ENCODE assay signal across 8 cellular contexts in the genomic region with DNA sequence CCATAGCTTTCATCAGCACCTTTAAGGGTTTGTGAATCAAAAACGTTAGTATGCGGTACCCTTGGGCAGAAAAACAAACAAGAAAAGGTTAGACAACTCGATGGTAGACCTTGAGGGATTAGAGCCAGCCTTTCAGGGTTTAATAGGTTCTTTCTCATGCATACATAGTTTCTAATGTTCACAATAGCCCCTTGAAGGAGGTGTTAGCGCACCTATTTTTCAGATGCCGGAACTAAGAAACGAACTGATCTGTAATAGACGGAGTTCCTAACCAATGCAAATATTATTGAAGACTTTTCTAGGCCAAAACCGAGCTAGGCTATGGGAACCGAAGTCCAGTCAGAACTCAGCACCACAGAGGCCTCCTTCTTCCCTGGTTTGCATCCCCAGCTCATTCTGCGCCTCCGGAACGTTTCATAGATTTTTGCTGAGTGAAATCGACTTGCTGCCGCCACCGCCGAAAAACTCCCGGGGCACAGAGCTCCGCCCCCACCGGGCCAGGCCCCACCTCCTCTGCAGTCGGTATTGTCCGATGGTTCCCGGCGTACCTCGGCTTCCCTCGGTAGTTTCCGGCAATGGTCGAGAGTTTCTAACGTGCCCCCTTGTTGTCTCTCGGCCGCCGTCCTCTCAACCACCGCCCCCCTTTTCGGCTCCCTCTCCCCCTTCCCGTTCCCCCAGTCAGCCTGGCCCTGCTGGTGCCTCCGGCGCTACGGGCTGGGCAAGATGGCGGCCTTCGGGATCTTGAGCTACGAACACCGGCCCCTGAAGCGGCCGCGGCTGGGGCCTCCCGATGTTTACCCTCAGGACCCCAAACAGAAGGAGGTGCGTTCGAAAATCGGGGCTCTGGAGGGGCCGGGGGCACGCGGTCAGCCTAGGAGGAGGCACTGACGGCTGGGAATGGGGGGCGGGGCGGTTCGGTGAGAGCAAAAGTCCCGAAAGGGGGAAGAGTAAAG. TPM values are rescaled to one million over a fixed set of nuclear protein-coding genes. Genes with fewer than 3 reads are reported as not detected.
A peak's percentile ranks its signal among the peaks of the same experiment; 100 is the strongest.
DNase-seq lines count a peak whose midpoint lies in the region; ATAC-seq and TF ChIP-seq lines count a peak whose summit lies in the region.

MED12 (plus strand) TSS at position 565 of the 953 bp plus-strand sequence; CDS start at position 724, 159 bp downstream.

- peaks cover 13% of the 10 kb centered on the region for H3K4me1 ChIP-seq in KMS-11 (ENCODE audit: low read depth, poor library complexity, severe bottlenecking)

- H3K9ac ChIP-seq in KMS-11, result peak within 1 kb of the TSS; percentile 93

- H3K36me3 ChIP-seq in KMS-11 (ENCODE audit: insufficient read depth), result no peaks in the 10 kb centered on the region

- DNase-seq in DMS79 treated with DMSO at 0.1 percent for 48 hours (lab: John Stamatoyannopoulos, UW) (peak; percentile 54), RPMI8226 (peak; percentile 80), fibroblast of peridontal ligament (ENCODE audit: extremely low read depth) (peak; percentile 78), natural killer cell (peak; percentile 80)
- peak; percentile 65 for DNase-seq in activated T-helper 9 cell treated with anti-CD3 and anti-CD28 coated beads, Interleukin-2, amount 50 U/mL, for 16 hours (ENCODE audit: low read depth)
- DNase-seq in stimulated activated naive CD4-positive, alpha-beta T cell (lab: John Stamatoyannopoulos, UW), result peak; percentile 53 to 80 (median 72)

- H3K4me3 Mint-ChIP-seq in natural killer cell, result peak within 1 kb of the TSS; percentile 88

- no peaks in the 10 kb centered on the region for H3K36me3 Mint-ChIP-seq in natural killer cell

- H3K4me2 ChIP-seq in KMS-11, result peak within 1 kb of the TSS; percentile 57

- H3K4me3 ChIP-seq in KMS-11 (IDR thresholded peaks at IDR 0.05; ENCODE audit: insufficient read depth, low read depth, low read length), result no peak within 1 kb of the TSS

- no peaks in the 10 kb centered on the region for H3K27me3 ChIP-seq in KMS-11 (ENCODE audit: insufficient read depth, low read depth)

- no peaks in the 10 kb centered on the region for H4K20me1 ChIP-seq in KMS-11 (ENCODE audit: insufficient read depth)

- H3K27ac ChIP-seq in KMS-11, result peak within 1 kb of the TSS; percentile 69

- peaks cover 10 to 30% of the 10 kb centered on the region in 2 donors for H3K4me1 Mint-ChIP-seq in natural killer cell

- no peaks in the 10 kb centered on the region for H3K79me2 ChIP-seq in KMS-11 (ENCODE audit: insufficient read depth, low read depth)

- peak; percentile 91 for ATAC-seq in GM21723 (IDR thresholded peaks at IDR 0.05; ENCODE audit: unreplicated experiment)
- ATAC-seq in natural killer cell, result peak; percentile 94 to 98 (median 97)

- no peaks in the 10 kb centered on the region for H3K9me3 Mint-ChIP-seq in natural killer cell

- peak within 1 kb of the TSS; percentile 88 for H2AFZ ChIP-seq in KMS-11 (ENCODE audit: low read depth)

- H3K27me3 Mint-ChIP-seq in natural killer cell (ENCODE audit: low read depth in 2 of 2), result no peaks in the 10 kb centered on the region

- intact Hi-C loops in natural killer cell (cut with micrococcal nuclease), result loop anchor here (1.0 kb wide), 1 partner anchor 15 kb away; no protein-coding TSS in a partner anchor

- TF ChIP-seq CTCF in KMS-11 (conservative IDR thresholded peaks at IDR 0.05; ENCODE audit: low read depth, low read length) (no peak), natural killer cell (IDR thresholded peaks at IDR 0.05) (no peak)

- H3K27ac Mint-ChIP-seq in natural killer cell, result peak within 1 kb of the TSS; percentile 90 to 92

RNA-seq across cellular contexts. Expression of gene MED12, which starts in this region (rescaled TPM):
- total RNA-seq in natural killer cell, result 100 to 1,000 TPM; 111 to 156 (median 115) TPM
